Comparison of ENCODE assay signal across 26 cellular contexts in genomic region chr12:24603371-24603770, GRCh38.
"Had no signal": no experiment of that assay in that cellular context is flagged by ENCODE, and none has a peak within 500 bp of the region (broad histone marks: within the 10 kb centered on the region; RNA-seq: fewer than 3 reads in every experiment).

No MANE protein-coding gene starts in this region.

- H3K36me3 ChIP-seq: adrenal gland, esophagus squamous epithelium, spleen, transverse colon had no signal

- H3K9me3 Mint-ChIP-seq: activated CD4-positive, alpha-beta T cell treated with anti-CD3 and anti-CD28 coated beads, Interleukin-2, amount 10 ng/mL, durations not matched to agents 24 days and 14 days; activated naive CD8-positive, alpha-beta T cell treated with anti-CD3 and anti-CD28 coated beads for 36 hours; activated T-helper 1 cell treated with anti-CD3 and anti-CD28 coated beads, Interleukin-12 subunit alpha, Interleukin-12 subunit beta, Interleukin-2, Interleukin-4 antibody, amounts not matched to agents 30 ng/mL and 10 ng/mL and 1 ng/mL, durations not matched to agents 14 hours and 24 hours and 36 hours; T-helper 2 cell treated with Interferon-gamma antibody and Interleukin-4, amounts not matched to agents 5 μg/mL and 100 μg/mL, for 36 hours had no signal

- H3K4me3 ChIP-seq: adrenal gland, body of pancreas, esophagus squamous epithelium, spleen, transverse colon had no signal

- H3K4me1 ChIP-seq: adrenal gland, body of pancreas, transverse colon had no signal

- H3K27ac ChIP-seq: adrenal gland, body of pancreas, esophagus squamous epithelium, spleen, transverse colon had no signal

- H3K9me3 ChIP-seq: adrenal gland, esophagus squamous epithelium, transverse colon had no signal

- H3K27me3 ChIP-seq: adrenal gland, body of pancreas, esophagus squamous epithelium, spleen, transverse colon had no signal

- ATAC-seq: activated CD4-positive, CD25-positive, alpha-beta regulatory T cell treated with anti-CD3 and anti-CD28 coated beads, Interleukin-2, amount 50 U/mL, for 24 hours; body of pancreas; left cardiac atrium; naive thymus-derived CD8-positive, alpha-beta T cell; right cardiac atrium had no signal

- H3K4me3 Mint-ChIP-seq: activated CD4-positive, alpha-beta memory T cell treated with anti-CD3 and anti-CD28 coated beads for 36 hours; activated CD4-positive, alpha-beta T cell treated with anti-CD3 and anti-CD28 coated beads, Interleukin-2, amount 10 ng/mL, durations not matched to agents 24 days and 14 days; activated naive CD4-positive, alpha-beta T cell treated with anti-CD3 and anti-CD28 coated beads for 36 hours; activated naive CD8-positive, alpha-beta T cell treated with anti-CD3 and anti-CD28 coated beads for 36 hours; activated T-helper 1 cell treated with anti-CD3 and anti-CD28 coated beads, Interleukin-12 subunit alpha, Interleukin-12 subunit beta, Interleukin-2, Interleukin-4 antibody, amounts not matched to agents 30 ng/mL and 10 ng/mL and 1 ng/mL, durations not matched to agents 14 hours and 24 hours and 36 hours; memory B cell; naive thymus-derived CD8-positive, alpha-beta T cell; neural crest cell; T-helper 2 cell treated with Interferon-gamma antibody and Interleukin-4, amounts not matched to agents 5 μg/mL and 100 μg/mL, for 36 hours had no signal

- H3K27ac Mint-ChIP-seq: activated CD4-positive, alpha-beta memory T cell treated with anti-CD3 and anti-CD28 coated beads for 36 hours; activated CD4-positive, alpha-beta T cell treated with anti-CD3 and anti-CD28 coated beads, Interleukin-2, amount 10 ng/mL, durations not matched to agents 24 days and 14 days; activated naive CD4-positive, alpha-beta T cell treated with anti-CD3 and anti-CD28 coated beads for 36 hours; activated naive CD8-positive, alpha-beta T cell treated with anti-CD3 and anti-CD28 coated beads for 36 hours; activated T-helper 1 cell treated with anti-CD3 and anti-CD28 coated beads, Interleukin-12 subunit alpha, Interleukin-12 subunit beta, Interleukin-2, Interleukin-4 antibody, amounts not matched to agents 30 ng/mL and 10 ng/mL and 1 ng/mL, durations not matched to agents 14 hours and 24 hours and 36 hours; memory B cell; naive thymus-derived CD8-positive, alpha-beta T cell; T-helper 2 cell treated with Interferon-gamma antibody and Interleukin-4, amounts not matched to agents 5 μg/mL and 100 μg/mL, for 36 hours had no signal

- H3K27me3 Mint-ChIP-seq: activated CD4-positive, alpha-beta T cell treated with anti-CD3 and anti-CD28 coated beads, Interleukin-2, amount 10 ng/mL, durations not matched to agents 24 days and 14 days; activated naive CD8-positive, alpha-beta T cell treated with anti-CD3 and anti-CD28 coated beads for 36 hours; memory B cell had no signal

- H3K36me3 Mint-ChIP-seq: activated CD4-positive, alpha-beta memory T cell treated with anti-CD3 and anti-CD28 coated beads for 36 hours; activated naive CD8-positive, alpha-beta T cell treated with anti-CD3 and anti-CD28 coated beads for 36 hours; memory B cell; naive thymus-derived CD8-positive, alpha-beta T cell had no signal

- DNase-seq: activated CD4-positive, alpha-beta memory T cell treated with anti-CD3 and anti-CD28 coated beads for 36 hours; activated CD4-positive, alpha-beta T cell treated with anti-CD3 and anti-CD28 coated beads, Interleukin-2, amount 10 ng/mL, durations not matched to agents 24 days and 14 days; activated CD8-positive, alpha-beta memory T cell treated with anti-CD3 and anti-CD28 coated beads, Interleukin-2, amount 50 U/mL, for 4 hours; activated effector memory CD4-positive, alpha-beta T cell treated with anti-CD3 and anti-CD28 coated beads, Interleukin-2, amount 50 U/mL, for 16 hours; activated naive CD4-positive, alpha-beta T cell treated with anti-CD3 and anti-CD28 coated beads for 36 hours; activated naive CD8-positive, alpha-beta T cell treated with anti-CD3 and anti-CD28 coated beads for 36 hours; activated T-cell treated with anti-CD3 and anti-CD28 coated beads, Interleukin-2, amount 50 U/mL, for 1 hour; adrenal gland; aorta; body of pancreas; dermis blood vessel endothelial cell; effector CD4-positive, alpha-beta T cell; esophagus squamous epithelium; left cardiac atrium; naive thymus-derived CD8-positive, alpha-beta T cell; posterior cingulate gyrus; right cardiac atrium; spleen; stimulated activated naive CD4-positive, alpha-beta T cell; T-helper 1 cell; transverse colon had no signal

- H3K4me1 Mint-ChIP-seq: activated naive CD8-positive, alpha-beta T cell treated with anti-CD3 and anti-CD28 coated beads for 36 hours had no signal
